ENCODE assay signal across 1 cellular context in genomic region chr20:24479595-24479994, GRCh38.
TF ChIP-seq lines count a peak whose summit lies in the region.

No MANE protein-coding gene starts in this region.

TF ChIP-seq in GM23338, 12 proteins besides CTCF, POLR2A, EP300 and RAD21 (continued from another document):
- no peak for TF ChIP-seq ZNF462 (CRISPR knock-in tag; IDR thresholded peaks at IDR 0.05)
- no peak for TF ChIP-seq STAT1 (IDR thresholded peaks at IDR 0.05; ENCODE audit: unreplicated experiment)
TF ChIP-seq in GM23338: peak in this region for 0.
